Comparison of ENCODE assay signal across 12 cellular contexts in the genomic region with DNA sequence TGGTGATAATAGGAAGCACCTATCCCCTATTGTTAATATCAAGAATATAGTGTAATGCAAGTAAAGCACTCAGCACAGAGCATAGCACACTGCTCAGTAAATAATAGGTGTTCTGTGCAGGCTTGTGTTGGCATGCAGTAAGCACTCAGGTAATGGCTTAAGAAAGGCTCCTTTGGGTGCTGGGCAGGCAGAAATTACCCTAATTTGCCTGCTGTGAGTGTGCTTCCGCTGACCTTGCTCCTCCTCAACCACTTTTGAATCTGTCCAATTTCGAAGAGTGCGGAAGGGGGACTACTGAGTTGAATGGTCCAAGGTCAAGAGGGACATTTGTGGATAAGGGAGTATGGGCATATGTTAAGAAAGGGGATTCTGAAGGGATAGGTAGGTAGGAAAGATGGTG. TPM values are rescaled to one million over a fixed set of nuclear protein-coding genes. Genes with fewer than 3 reads are reported as not detected.
DNase-seq lines count a peak whose midpoint lies in the region; ATAC-seq, FAIRE-seq and TF ChIP-seq lines count a peak whose summit lies in the region.
"Had no signal": no experiment of that assay in that cellular context is flagged by ENCODE, and none has a peak within 500 bp of the region (broad histone marks: within the 10 kb centered on the region; RNA-seq: fewer than 3 reads in every experiment).

No MANE protein-coding gene starts in this region.

- no peaks in the 10 kb centered on the region for H3K27me3 ChIP-seq in trophoblast cell (ENCODE audit: insufficient read depth, low read length)
- H3K27me3 ChIP-seq: brain microvascular endothelial cell had no signal

- H2AFZ ChIP-seq in trophoblast cell (ENCODE audit: insufficient read depth, low read length, poor library complexity), result no peak overlapping the region

- WGBS in A549 (ENCODE audit: missing lambda C conversion rate), result 97% methylated on average over 3 of the region's 3 CpGs
- no CpG with 5 or more reads among the region's 3 CpGs for WGBS in trophoblast cell (ENCODE audit: extremely low coverage, insufficient coverage, insufficient read length)

- no peak overlapping the region for H3K18ac ChIP-seq in trophoblast cell (ENCODE audit: low read length)

- no peak overlapping the region for H3K27ac ChIP-seq in A549
- no peak overlapping the region for H3K27ac ChIP-seq in trophoblast cell (ENCODE audit: low read depth, low read length)
- H3K27ac ChIP-seq: brain microvascular endothelial cell had no signal

- TF ChIP-seq RAD21 in A549 (conservative IDR thresholded peaks at IDR 0.05 in 1 of 2, IDR thresholded peaks at IDR 0.05 in 1 of 2), result no peak

- no peaks in the 10 kb centered on the region for H3K79me1 ChIP-seq in trophoblast cell (ENCODE audit: low read length)

- TF ChIP-seq EP300 in A549 (IDR thresholded peaks at IDR 0.05), result no peak

- no peaks in the 10 kb centered on the region for H3K9me3 ChIP-seq in A549
- H3K9me3 ChIP-seq in trophoblast cell (ENCODE audit: insufficient read depth, low read depth, low read length), result no peaks in the 10 kb centered on the region

- no peak overlapping the region for H2BK12ac ChIP-seq in trophoblast cell (ENCODE audit: low read length)

- no peak overlapping the region for H4K12ac ChIP-seq in trophoblast cell (ENCODE audit: low read depth, low read length)

- no peak overlapping the region for H2AK5ac ChIP-seq in trophoblast cell (ENCODE audit: low read length)

- H3K27ac Mint-ChIP-seq in activated naive CD8-positive, alpha-beta T cell, result peak overlapping the region; percentile 80
- peak overlapping the region; percentile 74 for H3K27ac Mint-ChIP-seq in mesothelial cell of epicardium

- H2BK5ac ChIP-seq in trophoblast cell (ENCODE audit: low read depth, low read length, poor library complexity), result no peak overlapping the region

- H3K4me3 ChIP-seq in A549, result no peak overlapping the region
- H3K4me3 ChIP-seq in trophoblast cell (ENCODE audit: low read depth, low read length), result no peak overlapping the region
- H3K4me3 ChIP-seq: lung had no signal

- no peak overlapping the region for H2BK120ac ChIP-seq in trophoblast cell (ENCODE audit: insufficient read depth, low read length, poor library complexity)

- no peak overlapping the region for H4K8ac ChIP-seq in trophoblast cell (ENCODE audit: low read depth, low read length)

- TF ChIP-seq POLR2A in A549 (IDR thresholded peaks at IDR 0.05; ENCODE audit: low read length), result no peak

- no peak for FAIRE-seq in A549 (lab: Jason Lieb, UNC)
- FAIRE-seq: frontal cortex had no signal

- CTCF ChIA-PET in A549 (lab: Yijun Ruan, JAX), result interaction anchor here (0.6 to 4.3 kb wide), 4 partner anchors 12 to 162 kb away, joined by 3 to 21 read pairs (median 12); no protein-coding TSS in a partner anchor

- no peak overlapping the region for H3K23ac ChIP-seq in trophoblast cell (ENCODE audit: low read length)

- H3K27me3 Mint-ChIP-seq in activated naive CD8-positive, alpha-beta T cell, result no peaks in the 10 kb centered on the region
- no peaks in the 10 kb centered on the region for H3K27me3 Mint-ChIP-seq in mesothelial cell of epicardium (ENCODE audit: low read depth)

- no peak overlapping the region for H3K4ac ChIP-seq in trophoblast cell (ENCODE audit: low read depth, low read length)

- ATAC-seq in A549, result peak; percentile 9 to 19; a peak in 4 of 6 replicates
- ATAC-seq in GM21717 (IDR thresholded peaks at IDR 0.05; ENCODE audit: unreplicated experiment), result peak; percentile 42

- TF ChIP-seq CTCF in A549 (IDR thresholded peaks at IDR 0.05), result no peak
- TF ChIP-seq CTCF in mesothelial cell of epicardium (IDR thresholded peaks at IDR 0.05; ENCODE audit: unreplicated experiment), result no peak

- peaks cover 32 to 56% of the 10 kb centered on the region in 2 experiments for H3K36me3 ChIP-seq in trophoblast cell (ENCODE audit: control insufficient read depth in 1 of 2, insufficient read depth in 2 of 2, low read length in 2 of 2)

- H3K4me1 ChIP-seq in A549, result peaks cover 40% of the 10 kb centered on the region; the same call in 2 of the 3 replicates
- H3K4me1 ChIP-seq in trophoblast cell (ENCODE audit: control insufficient read depth in 1 of 2, insufficient read depth in 2 of 2, low read length in 2 of 2), result no peaks in the 10 kb centered on the region

- H3K9me3 Mint-ChIP-seq in activated naive CD8-positive, alpha-beta T cell (ENCODE audit: low read depth), result no peaks in the 10 kb centered on the region
- H3K9me3 Mint-ChIP-seq in mesothelial cell of epicardium, result peaks cover 10% of the 10 kb centered on the region

- H3K9ac ChIP-seq in trophoblast cell (ENCODE audit: low read length), result no peak overlapping the region

- peak overlapping the region; percentile 35 for H3K4me3 Mint-ChIP-seq in activated naive CD8-positive, alpha-beta T cell
- no peak overlapping the region for H3K4me3 Mint-ChIP-seq in mesothelial cell of epicardium

- H3K36me3 Mint-ChIP-seq in activated naive CD8-positive, alpha-beta T cell, result peaks cover 25% of the 10 kb centered on the region
- H3K36me3 Mint-ChIP-seq in mesothelial cell of epicardium, result peaks cover 62% of the 10 kb centered on the region

- H3K79me2 ChIP-seq in trophoblast cell (ENCODE audit: control insufficient read depth, insufficient read depth, low read length, poor library complexity), result no peaks in the 10 kb centered on the region

- H4K91ac ChIP-seq in trophoblast cell (ENCODE audit: low read depth, low read length), result no peak overlapping the region

- DNase-seq in A549 (ENCODE audit: low read depth in 1 of 2, low spot score in 1 of 2) (no peak), mesothelial cell of epicardium (ENCODE audit: low spot score in 2 of 2, unreplicated experiment in 2 of 2) (no peak), trophoblast cell (no peak), AML-193 (lab: John Stamatoyannopoulos, UW) (no peak), NCI-H1436 (lab: John Stamatoyannopoulos, UW) (no peak), NCI-H226 (no peak)
- DNase-seq: activated CD4-positive, alpha-beta T cell treated with anti-CD3 and anti-CD28 coated beads, Interleukin-2, amount 50 U/mL, for 1 hour; brain microvascular endothelial cell had no signal

- H3K4me2 ChIP-seq in A549 (no peak overlapping the region), trophoblast cell (ENCODE audit: low read length) (no peak overlapping the region)

- peaks cover 59% of the 10 kb centered on the region for H3K4me1 Mint-ChIP-seq in activated naive CD8-positive, alpha-beta T cell (ENCODE audit: low read depth)
- peaks cover 32% of the 10 kb centered on the region for H3K4me1 Mint-ChIP-seq in mesothelial cell of epicardium

- POLR2A ChIA-PET in A549 (lab: Yijun Ruan, JAX), result interaction anchor here (1.0 kb wide), 1 partner anchor 97 kb away, joined by 3 read pairs; no protein-coding TSS in a partner anchor

- H3K14ac ChIP-seq in trophoblast cell (ENCODE audit: low read length), result no peak overlapping the region

TF ChIP-seq in A549, 52 proteins besides CTCF, POLR2A, EP300 and RAD21:
- no peak for TF ChIP-seq PHF8 (IDR thresholded peaks at IDR 0.05; ENCODE audit: borderline replicate concordance, low read depth)
- no peak for TF ChIP-seq NR3C1 (IDR thresholded peaks at IDR 0.05)
- TF ChIP-seq MAFK (IDR thresholded peaks at IDR 0.05; ENCODE audit: partially characterized antibody), result no peak
- no peak for TF ChIP-seq TFCP2L1 (CRISPR knock-in tag; IDR thresholded peaks at IDR 0.05)

RNA-seq across cellular contexts. Expression of gene SRSF3, which starts 15.4 kb away (rescaled TPM):
- 339 and 652 TPM in 2 replicates for polyA plus RNA-seq in A549 (2011; rRNA removed)
- 383 and 445 TPM in 2 replicates for polyA plus RNA-seq in A549 (2012; cell fraction: cytosol; rRNA removed)
- 207 and 251 TPM in 2 replicates for polyA plus RNA-seq in A549 (2012; cell fraction: nucleus; rRNA removed)
- polyA plus RNA-seq in A549 (2017; fragmentation: RNase III; extraction: RNeasy Plus Mini Kit Qiagen cat#74134 plus additional on column Dnase treatment), result 582 to 629 TPM (median 605 TPM) in 3 replicates
- 152 and 175 TPM in 2 replicates for polyA minus RNA-seq in A549 (2011; rRNA and poly(A)+ RNA removed)
- 404 to 411 TPM (median 407 TPM) in 3 replicates for total RNA-seq in mesothelial cell of epicardium
- 254 and 259 TPM in 2 replicates for polyA plus RNA-seq in trophoblast cell (2013)
